12 cellular contexts compared by ENCODE assay signal in the genomic region with DNA sequence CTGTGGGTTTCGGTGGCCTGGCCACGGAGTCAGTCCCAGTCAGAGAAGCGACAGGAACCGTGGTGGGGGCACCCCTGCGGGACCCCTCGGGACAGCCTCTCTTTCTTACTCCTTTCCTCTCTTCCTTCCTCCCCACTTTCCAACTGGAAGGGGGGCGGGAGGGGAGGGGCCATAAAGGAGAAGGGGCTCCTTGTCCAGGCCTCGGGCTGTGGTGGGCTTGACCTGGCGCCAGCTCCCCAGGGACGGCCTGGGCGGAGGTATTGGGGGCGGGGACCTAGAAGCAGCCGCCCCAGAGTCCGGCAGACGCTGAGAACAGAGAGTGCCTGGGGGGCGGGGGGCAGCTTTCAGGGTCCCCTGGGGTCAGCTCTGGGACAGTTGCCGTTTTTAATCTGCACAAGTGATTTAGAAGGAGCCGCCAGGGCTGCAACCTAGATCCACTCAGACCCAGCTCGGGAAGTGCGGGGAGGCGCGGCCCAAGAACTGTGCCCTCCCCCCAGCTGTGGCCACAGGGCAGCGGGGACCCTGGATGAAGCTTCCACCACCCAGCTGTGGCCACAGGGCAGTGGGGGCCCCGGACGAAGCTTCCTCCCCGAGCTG. TPM values are rescaled to one million over a fixed set of nuclear protein-coding genes. Genes with fewer than 3 reads are reported as not detected.
DNase-seq lines count a peak whose midpoint lies in the region; ATAC-seq and TF ChIP-seq lines count a peak whose summit lies in the region.
"Had no signal": no experiment of that assay in that cellular context is flagged by ENCODE, and none has a peak within 500 bp of the region (broad histone marks: within the 10 kb centered on the region; RNA-seq: fewer than 3 reads in every experiment).

No MANE protein-coding gene starts in this region.

- no peaks in the 10 kb centered on the region for H3K23me2 ChIP-seq in H9 (ENCODE audit: insufficient read length, low read depth, low read length, poor library complexity, severe bottlenecking)

- TF ChIP-seq CTCF in H9 (conservative IDR thresholded peaks at IDR 0.05) (no peak), chondrocyte (IDR thresholded peaks at IDR 0.05) (no peak), RWPE1 (conservative IDR thresholded peaks at IDR 0.05; ENCODE audit: low read depth) (no peak)

- no peak overlapping the region; the same call in 1 of the 2 replicates for H3K14ac ChIP-seq in H9 (ENCODE audit: insufficient read depth, low read length)

- H2BK120ac ChIP-seq in H9 (ENCODE audit: low read depth, low read length, poor library complexity, severe bottlenecking) = peak overlapping the region; percentile 44

- H4K20me1 ChIP-seq in H9 (ENCODE audit: control insufficient read depth, insufficient read depth, insufficient read length) = no peaks in the 10 kb centered on the region

- H3K18ac ChIP-seq in H9 (ENCODE audit: insufficient read length, low read depth, low read length) = no peak overlapping the region

- no CpG with 5 or more reads among the region's 26 CpGs for WGBS in H9 (ENCODE audit: extremely low coverage, insufficient read length, low lambda C conversion rate)

- H3K4me3 ChIP-seq in skeletal muscle tissue (ENCODE audit: low read length in 3 of 3) = peak overlapping the region in 2 of 3 donors; percentile 5 to 35

- H3K27me3 Mint-ChIP-seq in H9 (ENCODE audit: low read depth) (peaks cover 8% of the 10 kb centered on the region), chondrocyte (ENCODE audit: low read depth) (no peaks in the 10 kb centered on the region)

- H3K9ac ChIP-seq in H9 (ENCODE audit: extremely low read depth, insufficient read length, low read length) (no peak overlapping the region), skeletal muscle tissue (ENCODE audit: low read depth in 1 of 3, low read length in 3 of 3) (peak overlapping the region; percentile 4 to 64 (median 23))

- no peaks in the 10 kb centered on the region for H3K27me3 ChIP-seq in H9 (ENCODE audit: insufficient read depth, low read length)
- peaks cover 19 to 39% (median 20%) of the 10 kb centered on the region in 3 donors for H3K27me3 ChIP-seq in skeletal muscle tissue (ENCODE audit: control insufficient read depth in 3 of 3, insufficient read depth in 3 of 3, low read length in 3 of 3)

- H3K9me3 Mint-ChIP-seq in H9 (no peaks in the 10 kb centered on the region), chondrocyte (ENCODE audit: low read depth) (no peaks in the 10 kb centered on the region)
- H3K9me3 Mint-ChIP-seq: activated CD4-positive, alpha-beta memory T cell treated with anti-CD3 and anti-CD28 coated beads for 36 hours had no signal

- H3K4me3 Mint-ChIP-seq in H9 = peak overlapping the region in 1 of 2 experiments; percentile 26; a peak in 2 of 5 replicates
- peak overlapping the region; percentile 6 for H3K4me3 Mint-ChIP-seq in chondrocyte (ENCODE audit: unreplicated experiment)
- H3K4me3 Mint-ChIP-seq: activated CD4-positive, alpha-beta memory T cell treated with anti-CD3 and anti-CD28 coated beads for 36 hours had no signal

- no peak overlapping the region for H3K4ac ChIP-seq in H9 (ENCODE audit: low read depth, low read length)

- H3K4me1 Mint-ChIP-seq in H9 (peaks cover 23 to 40% of the 10 kb centered on the region in 2 experiments), chondrocyte (ENCODE audit: low read depth) (peaks cover 24% of the 10 kb centered on the region)

- no peaks in the 10 kb centered on the region for H3K79me2 ChIP-seq in H9 (ENCODE audit: insufficient read depth, low read length)

- H2BK15ac ChIP-seq in H9 (ENCODE audit: low read depth, low read length) = no peak overlapping the region

- ATAC-seq in GM19395 (IDR thresholded peaks at IDR 0.05; ENCODE audit: unreplicated experiment) = no peak

- H2AK5ac ChIP-seq in H9 (ENCODE audit: insufficient read length, low read length) = no peak overlapping the region

- H3T11ph ChIP-seq in H9 (ENCODE audit: low read length) = no peak overlapping the region

- no peak overlapping the region for H2BK12ac ChIP-seq in H9 (ENCODE audit: insufficient read length, low read depth, low read length)

- H3K79me1 ChIP-seq in H9 (ENCODE audit: insufficient read depth, low read depth, low read length, poor library complexity, severe bottlenecking) = no peaks in the 10 kb centered on the region

- H3K9me3 ChIP-seq in H9 (ENCODE audit: control insufficient read depth, low read depth, low read length) (no peaks in the 10 kb centered on the region), skeletal muscle tissue (ENCODE audit: control insufficient read depth in 3 of 3, low read length in 3 of 3) (no peaks in the 10 kb centered on the region)

- no peak overlapping the region for H3K56ac ChIP-seq in H9 (ENCODE audit: insufficient read length, low read depth, low read length)

- no peak overlapping the region for H4K91ac ChIP-seq in H9 (ENCODE audit: insufficient read length, low read depth, low read length)

- DNase-seq in H9 = no peak
- no peak for DNase-seq in chondrocyte (ENCODE audit: low spot score)
- DNase-seq in islet precursor cell = peak; percentile 52
- no peak for DNase-seq in DMS114 treated with DMSO at 0.1 percent for 48 hours (lab: John Stamatoyannopoulos, UW; ENCODE audit: unreplicated experiment)
- DNase-seq in RWPE1 (ENCODE audit: low spot score) = no peak
- no peak for DNase-seq in DMS 273 (lab: John Stamatoyannopoulos, UW; ENCODE audit: unreplicated experiment)
- DNase-seq: activated CD4-positive, alpha-beta memory T cell treated with anti-CD3 and anti-CD28 coated beads for 36 hours; hypothalamus had no signal

- H3K36me3 Mint-ChIP-seq in H9 (ENCODE audit: insufficient read depth in 1 of 3, low read depth in 3 of 3) (no peaks in the 10 kb centered on the region), chondrocyte (ENCODE audit: low read depth) (no peaks in the 10 kb centered on the region)
- H3K36me3 Mint-ChIP-seq: activated CD4-positive, alpha-beta memory T cell treated with anti-CD3 and anti-CD28 coated beads for 36 hours had no signal

- H3K4me2 ChIP-seq in H9 (ENCODE audit: insufficient read depth, insufficient read length, low read length) = no peak overlapping the region

- no peak overlapping the region for H4K8ac ChIP-seq in H9 (replicated peaks; ENCODE audit: insufficient read length, low read depth, low read length)

- no peak overlapping the region for H2AFZ ChIP-seq in H9 (ENCODE audit: low read length)

- H2BK5ac ChIP-seq in H9 (ENCODE audit: insufficient read length, low read length) = no peak overlapping the region

- H3K4me1 ChIP-seq in H9 (ENCODE audit: insufficient read depth, low read length) (peaks cover 2% of the 10 kb centered on the region; the same call in 1 of the 2 replicates), skeletal muscle tissue (ENCODE audit: control insufficient read depth in 3 of 3, insufficient read depth in 3 of 3, low read length in 3 of 3) (peaks cover 34 to 48% (median 44%) of the 10 kb centered on the region in 3 donors)

- CTCF ChIA-PET in RWPE1 (lab: Yijun Ruan, JAX) = interaction anchor here (0.5 to 2.2 kb wide), 4 partner anchors 9 to 597 kb away, joined by 3 to 11 read pairs (median 4); a partner anchor contains a TSS

- H2BK20ac ChIP-seq in H9 (ENCODE audit: low read depth, low read length, poor library complexity, severe bottlenecking) = no peak overlapping the region

- H4K5ac ChIP-seq in H9 (ENCODE audit: insufficient read length, low read depth, low read length) = no peak overlapping the region

- H3K23ac ChIP-seq in H9 (ENCODE audit: insufficient read length, low read depth, low read length) = no peak overlapping the region

- H3K27ac Mint-ChIP-seq in H9 (no peak overlapping the region), chondrocyte (ENCODE audit: unreplicated experiment) (no peak overlapping the region)
- H3K27ac Mint-ChIP-seq: activated CD4-positive, alpha-beta memory T cell treated with anti-CD3 and anti-CD28 coated beads for 36 hours had no signal

- no peak overlapping the region for H3K27ac ChIP-seq in H9 (ENCODE audit: insufficient read length, low read depth, low read length)
- H3K27ac ChIP-seq in skeletal muscle tissue (ENCODE audit: low read depth, low read length) = peak overlapping the region; percentile 58
- H3K27ac ChIP-seq in RWPE1 = no peak overlapping the region

- POLR2A ChIA-PET in RWPE1 (lab: Yijun Ruan, JAX; ENCODE audit: low non-redundant PET) = interaction anchor here (0.6 kb wide), 1 partner anchor 319 kb away, joined by 3 read pairs; no protein-coding TSS in a partner anchor

- H3K36me3 ChIP-seq in skeletal muscle tissue (ENCODE audit: control insufficient read depth in 3 of 3, insufficient read depth in 3 of 3, low read length in 3 of 3) = no peaks in the 10 kb centered on the region

RNA-seq across cellular contexts. Expression of a gene that starts 6.4 kb away (rescaled TPM):
- not detected in 2 replicates for total RNA-seq in H9 (2021)
- total RNA-seq in chondrocyte = not detected in 3 replicates
- not detected for total RNA-seq in skeletal muscle tissue
- total RNA-seq: activated CD4-positive, alpha-beta memory T cell treated with anti-CD3 and anti-CD28 coated beads for 36 hours; MCF 10A; temporal lobe had no signal

RNA-seq across cellular contexts. Expression of a gene that starts 10.2 kb away (rescaled TPM):
- total RNA-seq in H9 (2021) (94.1 and 98.4 TPM in 2 replicates), chondrocyte (102 to 141 TPM (median 138 TPM) in 3 replicates), skeletal muscle tissue (29.2 TPM)

RNA-seq across cellular contexts. Expression of a gene that starts 23.8 kb away (rescaled TPM):
- 27.1 and 27.3 TPM in 2 replicates for total RNA-seq in H9 (2021)
- total RNA-seq in chondrocyte = 5.9 to 8.3 TPM (median 6.0 TPM) in 3 replicates
- total RNA-seq in skeletal muscle tissue = 52.2 TPM

RNA-seq across cellular contexts. Expression of a gene that starts 40.1 kb away (rescaled TPM):
- total RNA-seq in H9 (2021) (42.9 and 43.0 TPM in 2 replicates), chondrocyte (44.2 to 46.6 TPM (median 45.1 TPM) in 3 replicates), skeletal muscle tissue (30.3 TPM)
